In genomic region chr9:98611319-98611718, GRCh38 we compare ENCODE assay signal across 27 cellular contexts.
"Had no signal": no experiment of that assay in that cellular context is flagged by ENCODE, and none has a peak within 500 bp of the region (broad histone marks: within the 10 kb centered on the region; RNA-seq: fewer than 3 reads in every experiment).

No MANE protein-coding gene starts in this region.

- H3K27ac Mint-ChIP-seq: activated CD8-positive, alpha-beta T cell treated with anti-CD3 and anti-CD28 coated beads, Interleukin-2, amount 10 ng/mL, durations not matched to agents 7 days and 5 days; activated naive CD4-positive, alpha-beta T cell treated with anti-CD3 and anti-CD28 coated beads, Interleukin-2, amount 50 U/mL, for 24 hours; T-helper 17 cell; WTC11 had no signal

- H3K9me3 ChIP-seq: body of pancreas, SJSA1 had no signal

- H3K36me3 ChIP-seq: SJSA1 had no signal

- H3K27me3 ChIP-seq: body of pancreas, SJSA1 had no signal

- ATAC-seq: activated CD8-positive, alpha-beta T cell treated with anti-CD3 and anti-CD28 coated beads, Interleukin-2, amount 10 ng/mL, durations not matched to agents 7 days and 5 days; body of pancreas; T-helper 17 cell had no signal

- H3K36me3 Mint-ChIP-seq: activated naive CD4-positive, alpha-beta T cell treated with anti-CD3 and anti-CD28 coated beads, Interleukin-2, amount 50 U/mL, for 24 hours; WTC11 had no signal

- DNase-seq: activated CD4-positive, alpha-beta T cell treated with anti-CD3 and anti-CD28 coated beads for 48 hours; activated CD4-positive, alpha-beta T cell treated with anti-CD3 and anti-CD28 coated beads, Interleukin-2, amount 50 U/mL, for 4 hours; activated CD4-positive, CD25-positive, alpha-beta regulatory T cell treated with anti-CD3 and anti-CD28 coated beads, Interleukin-2, amount 50 U/mL, for 72 hours; activated CD8-positive, alpha-beta memory T cell treated with anti-CD3 and anti-CD28 coated beads, Interleukin-2, amount 50 U/mL, for 48 hours; activated CD8-positive, alpha-beta T cell treated with anti-CD3 and anti-CD28 coated beads, Interleukin-2, amount 10 ng/mL, durations not matched to agents 7 days and 5 days; activated effector memory CD4-positive, alpha-beta T cell treated with Interleukin-2 at 50 U/mL for 16 hours; activated naive CD4-positive, alpha-beta T cell; activated T-cell treated with anti-CD3 and anti-CD28 coated beads, Interleukin-2, amount 50 U/mL, for 1 hour; aorta; body of pancreas; Karpas-422; MM.1S; NCI-H1105; NCI-H1436; NCI-H1694 treated with DMSO at 0.1 percent for 48 hours; NCI-H2081; NCI-H510A treated with DMSO at 0.1 percent for 48 hours; NCI-H69; NK-92 treated with Interleukin-12 subunit alpha and Interleukin-12 subunit beta, amount 100 ng/mL, for 24 hours; SHP77; T-helper 17 cell; T-helper 9 cell had no signal

- H3K27ac ChIP-seq: body of pancreas, SJSA1 had no signal

- H3K4me3 Mint-ChIP-seq: activated CD8-positive, alpha-beta T cell treated with anti-CD3 and anti-CD28 coated beads, Interleukin-2, amount 10 ng/mL, durations not matched to agents 7 days and 5 days; activated naive CD4-positive, alpha-beta T cell treated with anti-CD3 and anti-CD28 coated beads, Interleukin-2, amount 50 U/mL, for 24 hours; central memory CD8-positive, alpha-beta T cell; T-helper 17 cell; WTC11 had no signal

- H3K4me3 ChIP-seq: body of pancreas, SJSA1 had no signal

- H3K4me1 Mint-ChIP-seq: activated naive CD4-positive, alpha-beta T cell treated with anti-CD3 and anti-CD28 coated beads, Interleukin-2, amount 50 U/mL, for 24 hours; central memory CD8-positive, alpha-beta T cell had no signal

- H3K4me1 ChIP-seq: body of pancreas had no signal

- FAIRE-seq: RCC 7860 had no signal

- H3K9me3 Mint-ChIP-seq: activated naive CD4-positive, alpha-beta T cell treated with anti-CD3 and anti-CD28 coated beads, Interleukin-2, amount 50 U/mL, for 24 hours; central memory CD8-positive, alpha-beta T cell; WTC11 had no signal
